In genomic region chr2:42567389-42567788, GRCh38 we compare ENCODE assay signal across 9 cellular contexts. TPM values are rescaled to one million over a fixed set of nuclear protein-coding genes. Genes with fewer than 3 reads are reported as not detected.
A peak's percentile ranks its signal among the peaks of the same experiment; 100 is the strongest.
DNase-seq lines count a peak whose midpoint lies in the region; ATAC-seq, FAIRE-seq and TF ChIP-seq lines count a peak whose summit lies in the region.
"Had no signal": no experiment of that assay in that cellular context is flagged by ENCODE, and none has a peak within 500 bp of the region (broad histone marks: within the 10 kb centered on the region; RNA-seq: fewer than 3 reads in every experiment).

No MANE protein-coding gene starts in this region.

- H3K9me3 ChIP-seq in parathyroid adenoma (ENCODE audit: control insufficient read depth, low read length): no peaks in the 10 kb centered on the region

- no peaks in the 10 kb centered on the region for H3K27me3 ChIP-seq in parathyroid adenoma (ENCODE audit: control insufficient read depth, insufficient read depth, low read length)

- H3K79me2 ChIP-seq in parathyroid adenoma: peaks cover 12% of the 10 kb centered on the region

- H3K4me3 Mint-ChIP-seq in Calu3 (ENCODE audit: low read depth, unreplicated experiment): peak overlapping the region; percentile 61

- H3K27ac Mint-ChIP-seq in Calu3 (ENCODE audit: unreplicated experiment): no peak overlapping the region

- peak overlapping the region; percentile 64 for H3K27ac ChIP-seq in parathyroid adenoma

- H2AFZ ChIP-seq in parathyroid adenoma: peak overlapping the region; percentile 81

- peaks cover 38% of the 10 kb centered on the region for H3K4me1 Mint-ChIP-seq in Calu3 (ENCODE audit: low read depth, unreplicated experiment)

- H3K36me3 Mint-ChIP-seq in Calu3 (ENCODE audit: insufficient read depth, unreplicated experiment): peaks cover 44% of the 10 kb centered on the region

- CTCF ChIA-PET in Calu3 (lab: Charles Lee): no interaction called here

- peaks cover 9% of the 10 kb centered on the region for H3K4me1 ChIP-seq in parathyroid adenoma

- TF ChIP-seq CTCF in Calu3 (IDR thresholded peaks at IDR 0.05; ENCODE audit: unreplicated experiment): no peak
- no peak for TF ChIP-seq CTCF in parathyroid adenoma (IDR thresholded peaks at IDR 0.05)

- H3K4me2 ChIP-seq in parathyroid adenoma (ENCODE audit: low read length): no peak overlapping the region

- intact Hi-C loops in Calu3 (cut with micrococcal nuclease; ENCODE audit: unreplicated experiment): no loop called here

- BruUV-seq in Calu3 (replicated peaks; lab: Mats Ljungman, UMichigan): no TSS peak

- no peak overlapping the region for H3K9ac ChIP-seq in parathyroid adenoma

- H3K4me3 ChIP-seq in parathyroid adenoma (ENCODE audit: low read depth, low read length): no peak overlapping the region

- DNase-seq in Calu3 (no peak), LHCN-M2 (ENCODE audit: low read depth) (peak; percentile 15), activated gamma-delta T cell (lab: John Stamatoyannopoulos, UW) (no peak), hippocampal formation (lab: John Stamatoyannopoulos, UW) (no peak)
- DNase-seq in stimulated activated CD4-positive, alpha-beta T cell treated with anti-CD3 and anti-CD28 coated beads, Interleukin-1b, Interleukin-23, amount 100 ng/mL, for 48 hours: no peak
- DNase-seq: stimulated activated CD4-positive, alpha-beta T cell treated with anti-CD3 and anti-CD28 coated beads, Interleukin-12 subunit alpha, Interleukin-12 subunit beta, amount 100 ng/mL, for 4 hours had no signal

- no peaks in the 10 kb centered on the region for H3K36me3 ChIP-seq in parathyroid adenoma (ENCODE audit: control insufficient read depth, insufficient read depth, low read length)

- no peak for ATAC-seq in GM18858 (IDR thresholded peaks at IDR 0.05; ENCODE audit: unreplicated experiment)

- H3K9me3 Mint-ChIP-seq in Calu3 (ENCODE audit: low read depth, unreplicated experiment): peaks cover 2% of the 10 kb centered on the region

- FAIRE-seq in endometrium (lab: Jason Lieb, UNC): peak; percentile 87

- no peaks in the 10 kb centered on the region for H3K27me3 Mint-ChIP-seq in Calu3 (ENCODE audit: unreplicated experiment)

RNA-seq across cellular contexts. Expression of gene MTA3, which starts 1.0 kb away (rescaled TPM):
- total RNA-seq in Calu3 (2022) (45.2 and 46.5 TPM in 2 replicates), LHCN-M2 (2014; rRNA removed) (18.3 and 18.8 TPM in 2 replicates)
- 19.1 TPM for polyA plus RNA-seq in LHCN-M2 (2012)
